18 cellular contexts compared by ENCODE assay signal in genomic region chr4:8105303-8106100, GRCh38.
"Had no signal": no experiment of that assay in that cellular context is flagged by ENCODE, and none has a peak within 500 bp of the region (broad histone marks: within the 10 kb centered on the region; RNA-seq: fewer than 3 reads in every experiment).

No MANE protein-coding gene starts in this region.

- H3K27ac Mint-ChIP-seq: activated CD4-positive, alpha-beta T cell treated with anti-CD3 and anti-CD28 coated beads, Interleukin-2, amount 10 ng/mL, durations not matched to agents 7 days and 5 days; activated naive CD8-positive, alpha-beta T cell treated with anti-CD3 and anti-CD28 coated beads for 36 hours; naive thymus-derived CD4-positive, alpha-beta T cell; progenitor cell of endocrine pancreas; stimulated activated naive CD8-positive, alpha-beta T cell treated with anti-CD3 and anti-CD28 coated beads, Interleukin-15, amount 100 ng/mL, for 72 hours had no signal

- H3K4me3 Mint-ChIP-seq: activated CD4-positive, alpha-beta T cell treated with anti-CD3 and anti-CD28 coated beads, Interleukin-2, amount 10 ng/mL, durations not matched to agents 7 days and 5 days; activated naive CD8-positive, alpha-beta T cell treated with anti-CD3 and anti-CD28 coated beads for 36 hours; central memory CD8-positive, alpha-beta T cell; naive thymus-derived CD4-positive, alpha-beta T cell; stimulated activated naive CD8-positive, alpha-beta T cell treated with anti-CD3 and anti-CD28 coated beads, Interleukin-15, amount 100 ng/mL, for 72 hours had no signal

- H3K36me3 ChIP-seq: left ventricle myocardium inferior, upper lobe of left lung had no signal

- H3K4me3 ChIP-seq: body of pancreas, coronary artery, esophagus muscularis mucosa, left ventricle myocardium inferior, mucosa of descending colon, spleen, upper lobe of left lung had no signal

- H3K9me3 ChIP-seq: body of pancreas, esophagus muscularis mucosa, left ventricle myocardium inferior, mucosa of descending colon, spleen, upper lobe of left lung had no signal

- H3K36me3 Mint-ChIP-seq: activated naive CD8-positive, alpha-beta T cell treated with anti-CD3 and anti-CD28 coated beads for 36 hours had no signal

- H3K27ac ChIP-seq: body of pancreas, coronary artery, esophagus muscularis mucosa, left ventricle myocardium inferior, spleen, upper lobe of left lung had no signal

- DNase-seq: activated CD4-positive, alpha-beta T cell treated with anti-CD3 and anti-CD28 coated beads, Interleukin-2, amount 10 ng/mL, durations not matched to agents 7 days and 5 days; activated CD8-positive, alpha-beta memory T cell treated with anti-CD3 and anti-CD28 coated beads, Interleukin-2, amount 50 U/mL, for 48 hours; activated gamma-delta T cell treated with Interleukin-2 at 50 U/mL for 16 hours; activated naive CD8-positive, alpha-beta T cell treated with anti-CD3 and anti-CD28 coated beads for 36 hours; amygdala; body of pancreas; hippocampal formation; left ventricle myocardium inferior; naive thymus-derived CD4-positive, alpha-beta T cell; occipital lobe; spleen; stimulated activated naive CD8-positive, alpha-beta T cell treated with anti-CD3 and anti-CD28 coated beads, Interleukin-15, amount 100 ng/mL, for 72 hours; upper lobe of left lung had no signal

- H3K4me1 Mint-ChIP-seq: activated CD4-positive, alpha-beta T cell treated with anti-CD3 and anti-CD28 coated beads, Interleukin-2, amount 10 ng/mL, durations not matched to agents 7 days and 5 days; activated naive CD8-positive, alpha-beta T cell treated with anti-CD3 and anti-CD28 coated beads for 36 hours; central memory CD8-positive, alpha-beta T cell; naive thymus-derived CD4-positive, alpha-beta T cell; stimulated activated naive CD8-positive, alpha-beta T cell treated with anti-CD3 and anti-CD28 coated beads, Interleukin-15, amount 100 ng/mL, for 72 hours had no signal

- H3K27me3 Mint-ChIP-seq: activated CD4-positive, alpha-beta T cell treated with anti-CD3 and anti-CD28 coated beads, Interleukin-2, amount 10 ng/mL, durations not matched to agents 7 days and 5 days; activated naive CD8-positive, alpha-beta T cell treated with anti-CD3 and anti-CD28 coated beads for 36 hours; central memory CD8-positive, alpha-beta T cell had no signal

- H3K27me3 ChIP-seq: body of pancreas, upper lobe of left lung had no signal

- H3K9me3 Mint-ChIP-seq: activated CD4-positive, alpha-beta T cell treated with anti-CD3 and anti-CD28 coated beads, Interleukin-2, amount 10 ng/mL, durations not matched to agents 7 days and 5 days; activated naive CD8-positive, alpha-beta T cell treated with anti-CD3 and anti-CD28 coated beads for 36 hours; central memory CD8-positive, alpha-beta T cell; naive thymus-derived CD4-positive, alpha-beta T cell; stimulated activated naive CD8-positive, alpha-beta T cell treated with anti-CD3 and anti-CD28 coated beads, Interleukin-15, amount 100 ng/mL, for 72 hours had no signal
